ENCODE assay signal across 8 cellular contexts in the genomic region with DNA sequence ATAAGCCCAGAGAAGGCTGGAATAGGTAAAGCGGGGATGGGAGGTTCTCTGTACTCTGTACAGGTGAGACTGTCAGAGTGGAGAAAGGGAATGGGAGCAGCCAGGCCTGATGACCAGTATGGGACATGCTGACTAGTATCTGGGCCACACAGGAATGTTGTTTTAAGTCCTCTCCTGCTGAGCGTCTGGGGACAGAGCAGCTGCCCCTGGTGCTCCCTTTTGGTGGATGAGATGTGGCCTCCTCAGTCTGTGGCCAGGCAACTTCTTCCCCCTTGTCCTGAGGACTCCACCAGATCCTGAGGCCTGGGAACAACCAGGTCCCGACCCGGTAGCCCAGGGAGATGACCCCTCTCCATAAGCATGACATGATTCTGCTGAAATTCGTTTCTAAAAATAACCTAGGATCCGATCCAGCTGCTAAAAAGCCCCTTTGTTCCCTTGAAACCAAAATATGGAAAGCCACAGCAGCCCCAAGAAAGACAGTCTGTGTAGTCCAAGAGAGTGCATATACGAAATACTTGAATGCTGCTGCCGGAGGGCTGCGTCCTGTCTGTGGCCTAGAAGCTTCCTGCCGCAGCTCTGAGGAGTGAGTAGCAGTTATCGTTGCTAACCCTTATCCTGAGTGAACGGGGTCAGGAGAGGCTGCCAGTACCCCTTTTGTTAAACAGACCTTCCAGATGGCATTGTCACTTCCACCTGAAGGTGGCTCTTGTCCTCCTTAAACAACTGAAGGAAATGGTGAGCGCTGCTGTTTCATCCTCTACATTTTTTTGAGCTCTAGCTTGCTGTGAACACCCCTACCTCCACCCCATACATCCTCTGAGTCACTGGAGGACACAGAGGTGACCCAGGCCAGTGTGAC. TPM values are rescaled to one million over a fixed set of nuclear protein-coding genes. Genes with fewer than 3 reads are reported as not detected.
DNase-seq lines count a peak whose midpoint lies in the region; ATAC-seq and TF ChIP-seq lines count a peak whose summit lies in the region.

No MANE protein-coding gene starts in this region.

- H3K27me3 ChIP-seq in ACC112 (ENCODE audit: insufficient read depth, low read length) (no peaks in the 10 kb centered on the region), uterus (no peaks in the 10 kb centered on the region)

- peak in 2 of 4 experiments; percentile 26 to 29 for TF ChIP-seq CTCF in uterus (IDR thresholded peaks at IDR 0.05)

- intact Hi-C loops in uterus (cut with DNase I; ENCODE audit: low total_unique reads) = no loop called here

- no peak for ATAC-seq in GM18502 (IDR thresholded peaks at IDR 0.05; ENCODE audit: poor library complexity, unreplicated experiment)

- TF ChIP-seq POLR2A in uterus (IDR thresholded peaks at IDR 0.05) = peak in 1 of 2 donors; percentile 13

- H3K4me1 ChIP-seq in ACC112 (ENCODE audit: control insufficient read depth, insufficient read depth, low read length, unreplicated experiment) (peaks cover 50% of the 10 kb centered on the region), uterus (peaks cover 35 to 59% of the 10 kb centered on the region in 2 donors)

- peaks cover 66% of the 10 kb centered on the region for H3K79me2 ChIP-seq in ACC112 (ENCODE audit: control insufficient read depth, insufficient read depth, low read length, unreplicated experiment)

- DNase-seq in H4 (ENCODE audit: low spot score) (peak; percentile 95), SIG-M5 (lab: John Stamatoyannopoulos, UW) (peak; percentile 92), germinal center (ENCODE audit: low spot score) (peak; percentile 11), putamen (ENCODE audit: low spot score) (peak; percentile 16), uterus (peak; percentile 56 to 77)
- peak; percentile 66 for DNase-seq in activated naive CD4-positive, alpha-beta T cell treated with Interleukin-2 at 50 U/mL for 16 hours

- peak overlapping the region; percentile 96 for H3K27ac ChIP-seq in ACC112 (ENCODE audit: low read depth, low read length)
- H3K27ac ChIP-seq in uterus = peak overlapping the region; percentile 88 to 94

- no peaks in the 10 kb centered on the region for H3K9me3 ChIP-seq in uterus

- H2AFZ ChIP-seq in ACC112 (ENCODE audit: low read length, unreplicated experiment) = peak overlapping the region; percentile 75

- H3K4me3 ChIP-seq in ACC112 (ENCODE audit: low read depth, low read length) = peak overlapping the region; percentile 42; the same call in 1 of the 2 replicates
- no peak overlapping the region for H3K4me3 ChIP-seq in uterus

- H3K36me3 ChIP-seq in ACC112 (ENCODE audit: insufficient read depth, low read length) (no peaks in the 10 kb centered on the region), uterus (no peaks in the 10 kb centered on the region)

RNA-seq across cellular contexts. Expression of a gene that starts 47.1 kb away (rescaled TPM):
- total RNA-seq in H4 (2014; rRNA removed; shearing (Covaris generic)) = 11.8 and 17.6 TPM in 2 replicates
- 100 to 1,000 TPM in 3 of 4 donors, 10 to 100 TPM in 1; 82.6 to 464 (median 215) TPM for total RNA-seq in uterus

Comparison
In these comparisons a context has a peak if more than half of its experiments do, and no peak if none do; other contexts are left out.
1. DNase-seq: peak in every context shown above with its lines; median percentile 95 in H4; 92 in SIG-M5; 66 in uterus; 66 in activated naive CD4-positive, alpha-beta T cell treated with Interleukin-2 at 50 U/mL for 16 hours; 16 in putamen; 11 in germinal center.